In genomic region chr2:183166210-183166609, GRCh38 we compare ENCODE assay signal across 1 cellular context.
TF ChIP-seq lines count a peak whose summit lies in the region.

No MANE protein-coding gene starts in this region.

TF ChIP-seq in K562, 482 proteins besides CTCF, POLR2A, EP300 and RAD21 (continued from another document):
- TF ChIP-seq ZNF655 (CRISPR knock-in tag; IDR thresholded peaks at IDR 0.05) (no peak), ZNF583 (CRISPR knock-in tag; IDR thresholded peaks at IDR 0.05) (no peak), ZBTB12 (CRISPR knock-in tag; IDR thresholded peaks at IDR 0.05) (no peak), HNRNPUL1 (IDR thresholded peaks at IDR 0.05; ENCODE audit: low read length) (no peak), SMARCB1 (IDR thresholded peaks at IDR 0.05; ENCODE audit: insufficient read length, low read depth) (no peak), PPARD (CRISPR knock-in tag; IDR thresholded peaks at IDR 0.05) (no peak), SMARCA5 (IDR thresholded peaks at IDR 0.05) (0 out of 2 replicates have a peak, but pooled peaks have one; percentile 19), HEY1 (CRISPR knock-in tag; IDR thresholded peaks at IDR 0.05; ENCODE audit: borderline replicate concordance) (no peak), BCOR (IDR thresholded peaks at IDR 0.05) (peak; percentile 73; the same call in 1 of the 2 replicates), GTF2F1 (IDR thresholded peaks at IDR 0.05; ENCODE audit: low read depth, low read length) (no peak), RFX7 (CRISPR knock-in tag; IDR thresholded peaks at IDR 0.05) (no peak), SIN3A (IDR thresholded peaks at IDR 0.05; ENCODE audit: borderline replicate concordance in 2 of 2, control insufficient read depth in 1 of 2, low read depth in 2 of 2, low read length in 2 of 2) (no peak), ATF4 (CRISPR knock-in tag; IDR thresholded peaks at IDR 0.05) (no peak), REST (CRISPR knock-in tag; IDR thresholded peaks at IDR 0.05; ENCODE audit: low read depth) (no peak), ZNF143 (CRISPR knock-in tag; IDR thresholded peaks at IDR 0.05) (no peak), CCNT2 (IDR thresholded peaks at IDR 0.05; ENCODE audit: borderline replicate concordance, extremely low read depth, insufficient read length, low read depth, low read length) (no peak), KDM1A (IDR thresholded peaks at IDR 0.05) (peak in 1 of 2 experiments; percentile 62; a peak in 1 of 4 replicates), HOMEZ (CRISPR knock-in tag; IDR thresholded peaks at IDR 0.05) (no peak), ZNF24 (IDR thresholded peaks at IDR 0.05) (no peak), ZNF586 (CRISPR knock-in tag; conservative IDR thresholded peaks at IDR 0.05) (no peak), TEAD1 (CRISPR knock-in tag; IDR thresholded peaks at IDR 0.05) (no peak), ZNF507 (tag; conservative IDR thresholded peaks at IDR 0.05) (no peak)
